In the genomic region with DNA sequence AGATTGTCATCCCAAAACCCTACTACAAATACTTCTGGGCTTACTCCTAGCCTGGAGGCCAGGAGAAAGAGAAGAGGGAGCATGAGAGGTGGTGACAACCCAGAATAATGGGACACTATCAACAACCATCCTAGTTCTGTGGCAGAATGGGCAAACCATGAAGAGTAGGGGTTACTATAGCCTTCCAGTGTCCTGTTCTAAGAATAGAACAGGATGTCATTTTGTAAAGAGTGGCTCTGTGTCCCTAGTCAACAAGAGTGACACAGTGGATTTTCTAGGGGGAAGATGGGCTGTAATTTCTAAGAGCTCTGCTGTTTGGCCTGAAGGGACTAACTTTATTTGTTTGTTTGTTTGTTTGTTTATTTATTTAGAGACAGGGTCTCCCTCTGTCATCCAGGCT, we compare ENCODE assay signal across 20 cellular contexts.
A peak's percentile ranks its signal among the peaks of the same experiment; 100 is the strongest.
DNase-seq lines count a peak whose midpoint lies in the region; ATAC-seq, FAIRE-seq and TF ChIP-seq lines count a peak whose summit lies in the region.
"Had no signal": no experiment of that assay in that cellular context is flagged by ENCODE, and none has a peak within 500 bp of the region (broad histone marks: within the 10 kb centered on the region; RNA-seq: fewer than 3 reads in every experiment).

No MANE protein-coding gene starts in this region.

- H3K4ac ChIP-seq in H1 (replicated peaks; ENCODE audit: insufficient read length, low read depth, low read length), result peak overlapping the region; percentile 6

- POLR2A ChIA-PET in H1 (lab: Charles Lee; ENCODE audit: partially characterized antibody), result interaction anchor here (0.6 to 1.3 kb wide), 3 partner anchors 18 to 271 kb away, joined by 3 to 4 read pairs (median 3); no protein-coding TSS in a partner anchor

- no peak for ATAC-seq in GM19324 (IDR thresholded peaks at IDR 0.05; ENCODE audit: low FRiP score, unreplicated experiment)

- H3K27ac ChIP-seq in HUES48 (ENCODE audit: low read depth, low read length) (peak overlapping the region; percentile 32), HUES64 (ENCODE audit: low read depth, low read length) (peak overlapping the region; percentile 52; the same call in 1 of the 2 replicates), H1 (ENCODE audit: low read depth, low read length) (no peak overlapping the region)
- H3K27ac ChIP-seq: BLaER1 treated with 17β-estradiol and CSF1 and Interleukin-3, amounts not matched to agents 10 nM and 100 nM had no signal

- H3K4me3 ChIP-seq in HUES48 (ENCODE audit: low read depth, low read length), result no peak overlapping the region
- H3K4me3 ChIP-seq in HUES64 (ENCODE audit: low read length), result no peak overlapping the region
- H3K4me3 ChIP-seq in H1 (ENCODE audit: extremely low read depth in 1 of 4, insufficient read depth in 2 of 4, low read depth in 3 of 4, low read length in 4 of 4), result no peak overlapping the region
- H3K4me3 ChIP-seq: BLaER1 treated with 17β-estradiol and CSF1 and Interleukin-3, amounts not matched to agents 10 nM and 100 nM; GM23338 had no signal

- no peak for TF ChIP-seq RAD21 in H1 (IDR thresholded peaks at IDR 0.05 in 1 of 2, conservative IDR thresholded peaks at IDR 0.05 in 1 of 2; ENCODE audit: low read depth in 2 of 2, low read length in 2 of 2)

- peak overlapping the region; percentile 88 for H3K18ac ChIP-seq in H1 (ENCODE audit: extremely low read depth, low read length)

- DNase-seq in H1 (ENCODE audit: low read depth in 1 of 2, low spot score in 2 of 2) (no peak), T-helper 1 cell (no peak), AG08395 (ENCODE audit: low spot score) (no peak)
- DNase-seq: AML-193; BE2C; CD4-positive, alpha-beta T cell; CD8-positive, alpha-beta memory T cell; DMS 273 treated with DMSO at 0.1 percent for 48 hours; DND-41; HCEC 1CT had no signal

- CTCF ChIA-PET in H1 (lab: Charles Lee; ENCODE audit: partially characterized antibody), result no interaction called here

- no peak for TF ChIP-seq CTCF in H1 (IDR thresholded peaks at IDR 0.05; ENCODE audit: control extremely low read depth in 1 of 3, insufficient read depth in 1 of 3, low read depth in 1 of 3, low read length in 3 of 3)

- 0 out of 2 replicates have a peak overlapping the region, but pooled peaks have one; percentile 39 for H2AK5ac ChIP-seq in H1 (ENCODE audit: low read depth, low read length)

- 0 out of 2 replicates have a peak overlapping the region, but pooled peaks have one; percentile 60 for H2BK12ac ChIP-seq in H1 (ENCODE audit: low read depth, low read length)

- H2BK120ac ChIP-seq in H1 (replicated peaks; ENCODE audit: low read depth, low read length), result peak overlapping the region; percentile 79

- peak overlapping the region; percentile 49; the same call in 1 of the 2 replicates for H2BK5ac ChIP-seq in H1 (ENCODE audit: low read depth, low read length)

- H3K4me2 ChIP-seq in H1 (ENCODE audit: insufficient read depth in 1 of 2, low read depth in 2 of 2, low read length in 2 of 2), result no peak overlapping the region
- H3K4me2 ChIP-seq: BLaER1 treated with 17β-estradiol and CSF1 and Interleukin-3, amounts not matched to agents 10 nM and 100 nM; GM23338 had no signal

- no peak overlapping the region for H2AFZ ChIP-seq in H1 (ENCODE audit: low read length)
- H2AFZ ChIP-seq: GM23338 had no signal

- H3K23ac ChIP-seq in H1 (ENCODE audit: insufficient read length), result no peak overlapping the region

- peak overlapping the region; percentile 50 for H4K5ac ChIP-seq in H1 (ENCODE audit: insufficient read length, low read depth, low read length)

- no peaks in the 10 kb centered on the region for H3K79me1 ChIP-seq in H1 (ENCODE audit: low read depth, low read length)

- no peaks in the 10 kb centered on the region for H3K23me2 ChIP-seq in H1 (ENCODE audit: low read depth, low read length)

- H3K56ac ChIP-seq in H1 (replicated peaks; ENCODE audit: insufficient read length, low read depth, low read length), result peak overlapping the region; percentile 53

- no peaks in the 10 kb centered on the region for H4K20me1 ChIP-seq in H1 (replicated peaks in 1 of 2; ENCODE audit: control insufficient read depth in 1 of 2, insufficient read depth in 2 of 2, low read length in 2 of 2)
- H4K20me1 ChIP-seq: BLaER1 treated with 17β-estradiol and CSF1 and Interleukin-3, amounts not matched to agents 10 nM and 100 nM had no signal

- H2BK15ac ChIP-seq in H1 (ENCODE audit: low read length), result no peak overlapping the region

- 0 out of 2 replicates have a peak overlapping the region, but pooled peaks have one; percentile 72 for H2BK20ac ChIP-seq in H1 (ENCODE audit: low read length)

- H3K79me2 ChIP-seq in H1 (ENCODE audit: control insufficient read depth in 1 of 2, insufficient read depth in 2 of 2, low read length in 2 of 2), result no peaks in the 10 kb centered on the region

- no peak overlapping the region for H4K8ac ChIP-seq in H1 (ENCODE audit: extremely low read depth, insufficient read depth, low read length)

- no peak for FAIRE-seq in H1 (lab: Jason Lieb, UNC)
- FAIRE-seq: D721Med, G401.6, GM12892, GM19239, H54 had no signal

- H3K9me3 ChIP-seq in HUES48 (ENCODE audit: control insufficient read depth, insufficient read depth, low read length) (no peaks in the 10 kb centered on the region), HUES64 (ENCODE audit: insufficient read depth, low read depth, low read length) (no peaks in the 10 kb centered on the region), H1 (ENCODE audit: insufficient read depth in 2 of 2, low read depth in 1 of 2, low read length in 1 of 2) (no peaks in the 10 kb centered on the region)
- H3K9me3 ChIP-seq: BE2C; BLaER1 treated with 17β-estradiol and CSF1 and Interleukin-3, amounts not matched to agents 10 nM and 100 nM had no signal

- no peak for TF ChIP-seq POLR2A in H1 (IDR thresholded peaks at IDR 0.05; ENCODE audit: control extremely low read depth in 1 of 2, low read depth in 2 of 2, low read length in 2 of 2)

- no peaks in the 10 kb centered on the region for H3K36me3 ChIP-seq in HUES48 (ENCODE audit: control insufficient read depth, insufficient read depth, low read length)
- H3K36me3 ChIP-seq in HUES64 (ENCODE audit: insufficient read depth, low read length), result no peaks in the 10 kb centered on the region
- H3K36me3 ChIP-seq in H1 (ENCODE audit: control insufficient read depth in 2 of 4, insufficient read depth in 4 of 4, low read length in 3 of 4), result no peaks in the 10 kb centered on the region
- H3K36me3 ChIP-seq: BE2C; BLaER1 treated with 17β-estradiol and CSF1 and Interleukin-3, amounts not matched to agents 10 nM and 100 nM had no signal

- peak overlapping the region; percentile 44 for H4K91ac ChIP-seq in H1 (replicated peaks; ENCODE audit: insufficient read length, low read length)

- no peak overlapping the region for H3K14ac ChIP-seq in H1 (ENCODE audit: insufficient read length)

- no peak for TF ChIP-seq EP300 in H1 (IDR thresholded peaks at IDR 0.05; ENCODE audit: borderline replicate concordance in 1 of 2, low read depth in 2 of 2, low read length in 2 of 2)

- H3K27me3 ChIP-seq in HUES48 (ENCODE audit: control insufficient read depth, insufficient read depth, low read length), result no peaks in the 10 kb centered on the region
- no peaks in the 10 kb centered on the region for H3K27me3 ChIP-seq in HUES64 (ENCODE audit: insufficient read depth, low read length)
- no peaks in the 10 kb centered on the region for H3K27me3 ChIP-seq in H1 (replicated peaks in 1 of 4; ENCODE audit: control insufficient read depth in 3 of 4, extremely low read depth in 1 of 4, insufficient read depth in 3 of 4, low read length in 3 of 4)
- H3K27me3 ChIP-seq: BE2C had no signal

- no peak overlapping the region for H3K9ac ChIP-seq in HUES48 (ENCODE audit: low read depth, low read length)
- H3K9ac ChIP-seq in HUES64 (ENCODE audit: low read depth, low read length), result no peak overlapping the region
- H3K9ac ChIP-seq in H1 (replicated peaks in 1 of 4; ENCODE audit: extremely low read depth in 1 of 4, low read depth in 3 of 4, low read length in 3 of 4), result no peak overlapping the region
- H3K9ac ChIP-seq: BLaER1 treated with 17β-estradiol and CSF1 and Interleukin-3, amounts not matched to agents 10 nM and 100 nM had no signal

- H3K4me1 ChIP-seq in HUES48 (ENCODE audit: control insufficient read depth, insufficient read depth, low read length), result peaks cover 39% of the 10 kb centered on the region
- H3K4me1 ChIP-seq in HUES64 (ENCODE audit: insufficient read depth, low read length), result peaks cover 19% of the 10 kb centered on the region
- peaks cover 0 to 24% (median 6%) of the 10 kb centered on the region in 4 experiments; a peak in 5 of 7 replicates for H3K4me1 ChIP-seq in H1 (replicated peaks in 1 of 4; ENCODE audit: control insufficient read depth in 3 of 4, insufficient read depth in 4 of 4, low read length in 3 of 4)
- H3K4me1 ChIP-seq: BE2C; BLaER1 treated with 17β-estradiol and CSF1 and Interleukin-3, amounts not matched to agents 10 nM and 100 nM had no signal

TF ChIP-seq in H1, 55 proteins besides CTCF, POLR2A, EP300 and RAD21:
- TF ChIP-seq, protein P1, sequence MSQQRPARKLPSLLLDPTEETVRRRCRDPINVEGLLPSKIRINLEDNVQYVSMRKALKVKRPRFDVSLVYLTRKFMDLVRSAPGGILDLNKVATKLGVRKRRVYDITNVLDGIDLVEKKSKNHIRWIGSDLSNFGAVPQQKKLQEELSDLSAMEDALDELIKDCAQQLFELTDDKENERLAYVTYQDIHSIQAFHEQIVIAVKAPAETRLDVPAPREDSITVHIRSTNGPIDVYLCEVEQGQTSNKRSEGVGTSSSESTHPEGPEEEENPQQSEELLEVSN (IDR thresholded peaks at IDR 0.05), result no peak
- TF ChIP-seq NRF1 (IDR thresholded peaks at IDR 0.05; ENCODE audit: low read depth, low read length) (no peak), ZNF274 (IDR thresholded peaks at IDR 0.05; ENCODE audit: borderline replicate concordance, extremely low read depth, low read length) (no peak), RBBP5 (IDR thresholded peaks at IDR 0.05; ENCODE audit: borderline replicate concordance, low read depth, low read length) (no peak), JUN (IDR thresholded peaks at IDR 0.05; ENCODE audit: low read depth, low read length) (no peak), SP2 (IDR thresholded peaks at IDR 0.05; ENCODE audit: low read length) (no peak), CREB1 (IDR thresholded peaks at IDR 0.05) (no peak), EZH2 (IDR thresholded peaks at IDR 0.05; ENCODE audit: low read depth, low read length, severe bottlenecking) (no peak)
